1 cellular context compared by ENCODE assay signal in the genomic region with DNA sequence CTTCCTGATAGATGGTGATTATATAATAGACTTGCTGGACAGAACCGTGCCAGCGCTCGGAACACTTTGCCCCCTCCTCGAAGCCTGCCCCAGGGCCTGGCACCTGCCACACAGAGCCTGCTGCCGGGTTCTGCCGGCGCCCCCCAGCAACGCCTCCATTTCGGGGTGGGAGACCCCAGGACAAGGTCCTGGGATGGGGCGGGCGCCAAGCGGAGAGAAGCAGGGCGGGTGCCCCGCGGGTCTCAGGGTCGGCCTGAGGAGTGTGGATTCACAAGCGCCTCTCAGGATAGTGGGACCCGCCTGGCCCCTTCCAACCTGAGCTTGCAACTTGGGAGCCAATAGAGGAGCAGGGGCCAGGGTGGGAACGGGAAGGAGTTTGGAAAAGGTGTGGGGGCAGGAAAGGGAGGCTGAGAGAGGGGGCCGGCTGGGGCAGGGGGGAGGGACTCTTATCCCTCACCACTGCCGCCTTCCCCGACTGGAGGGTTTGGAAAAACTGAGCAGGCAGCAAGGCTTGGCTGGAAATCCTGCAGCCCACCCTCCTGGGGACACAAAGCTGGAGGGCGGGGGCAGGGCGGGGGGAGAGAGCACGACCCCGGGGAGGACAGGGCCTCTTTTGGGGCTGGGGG.
TF ChIP-seq lines count a peak whose summit lies in the region.

No MANE protein-coding gene starts in this region.

TF ChIP-seq in IMR-90, 13 proteins besides CTCF, POLR2A, EP300 and RAD21:
- peak; percentile 7; the same call in 1 of the 2 replicates for TF ChIP-seq SMC3 (IDR thresholded peaks at IDR 0.05; ENCODE audit: low read depth, low read length)
- TF ChIP-seq, protein P1, sequence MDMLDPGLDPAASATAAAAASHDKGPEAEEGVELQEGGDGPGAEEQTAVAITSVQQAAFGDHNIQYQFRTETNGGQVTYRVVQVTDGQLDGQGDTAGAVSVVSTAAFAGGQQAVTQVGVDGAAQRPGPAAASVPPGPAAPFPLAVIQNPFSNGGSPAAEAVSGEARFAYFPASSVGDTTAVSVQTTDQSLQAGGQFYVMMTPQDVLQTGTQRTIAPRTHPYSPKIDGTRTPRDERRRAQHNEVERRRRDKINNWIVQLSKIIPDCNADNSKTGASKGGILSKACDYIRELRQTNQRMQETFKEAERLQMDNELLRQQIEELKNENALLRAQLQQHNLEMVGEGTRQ (IDR thresholded peaks at IDR 0.05; ENCODE audit: low read depth, low read length), result no peak
- TF ChIP-seq CHD1 (IDR thresholded peaks at IDR 0.05; ENCODE audit: low read depth, low read length), result no peak
